25 cellular contexts compared by ENCODE assay signal in genomic region chr17:808003-808294, GRCh38.
"Had no signal": no experiment of that assay in that cellular context is flagged by ENCODE, and none has a peak within 500 bp of the region (broad histone marks: within the 10 kb centered on the region; RNA-seq: fewer than 3 reads in every experiment).

No MANE protein-coding gene starts in this region.

- H3K4me3 ChIP-seq: MG63 had no signal

- H3K4me2 ChIP-seq: SK-N-SH had no signal

- DNase-seq: IMR-90; Karpas-422; KG1; MG63; NCI-H1092; NCI-H1105 treated with DMSO at 0.1 percent for 48 hours; NCI-H1417 treated with DMSO at 0.1 percent for 48 hours; NCI-H146; NCI-H1694 treated with DMSO at 0.1 percent for 48 hours; NCI-H1930; NCI-H2081; NCI-H2107; NCI-H2171; NCI-H226; NCI-H446; NCI-H510A; NCI-H69; NCI-H774; NK-92 treated with Interleukin-12 subunit alpha and Interleukin-12 subunit beta, amount 100 ng/mL, for 24 hours; PC-3; SHP77; SK-N-SH; SW 1271 had no signal

- H3K9me3 ChIP-seq: MG63, SK-N-SH had no signal

- ATAC-seq: HepG2, Panc1, PC-3 had no signal

- H3K27me3 ChIP-seq: MG63 had no signal

- H3K9ac ChIP-seq: SK-N-SH had no signal
